In genomic region chr7:55067748-55068147, GRCh38 we compare ENCODE assay signal across 25 cellular contexts. TPM values are rescaled to one million over a fixed set of nuclear protein-coding genes. Genes with fewer than 3 reads are reported as not detected.
"Had no signal": no experiment of that assay in that cellular context is flagged by ENCODE, and none has a peak within 500 bp of the region (broad histone marks: within the 10 kb centered on the region; RNA-seq: fewer than 3 reads in every experiment).

No MANE protein-coding gene starts in this region.

- DNase-seq: activated B cell treated with CpG ODN at 0.5 μM for 24 hours; activated CD4-positive, alpha-beta memory T cell treated with anti-CD3 and anti-CD28 coated beads for 36 hours; activated CD4-positive, alpha-beta T cell treated with anti-CD3 and anti-CD28 coated beads for 4 hours; activated naive CD8-positive, alpha-beta T cell treated with anti-CD3 and anti-CD28 coated beads for 36 hours; activated T-cell treated with anti-CD3 and anti-CD28 coated beads for 4 hours; amniotic stem cell; effector CD8-positive, alpha-beta T cell; esophagus squamous epithelium; foreskin fibroblast; glutamatergic neuron; hippocampal formation; nephron progenitor cell; occipital lobe; retina; stimulated activated naive B cell treated with anti-CD40 and anti-IgM and Interleukin-4, amounts not matched to agents 10 μg/mL and 1 μg/mL and 100 μg/mL, for 72 hours; substantia nigra; T-helper 9 cell; tibial artery; uterus had no signal

- H3K4me1 Mint-ChIP-seq: activated naive CD8-positive, alpha-beta T cell treated with anti-CD3 and anti-CD28 coated beads for 36 hours had no signal

- ATAC-seq: stimulated activated naive B cell treated with anti-CD40 and anti-IgM and Interleukin-4, amounts not matched to agents 10 μg/mL and 1 μg/mL and 100 μg/mL, for 72 hours had no signal

- H3K4me3 Mint-ChIP-seq: activated B cell treated with CpG ODN at 0.5 μM for 24 hours; activated CD4-positive, alpha-beta memory T cell treated with anti-CD3 and anti-CD28 coated beads for 36 hours; activated naive CD8-positive, alpha-beta T cell treated with anti-CD3 and anti-CD28 coated beads for 36 hours; activated T-helper 1 cell treated with anti-CD3 and anti-CD28 coated beads, Interleukin-12 subunit alpha, Interleukin-12 subunit beta, Interleukin-2, Interleukin-4 antibody, amounts not matched to agents 30 ng/mL and 10 ng/mL and 1 ng/mL, durations not matched to agents 14 hours and 24 hours and 36 hours; dendritic cell treated with granulocyte-macrophage colony-stimulating factor and Interleukin-4, amounts not matched to agents 40 ng/mL and 50 ng/mL, for 4 days; mesothelial cell of epicardium; nephron progenitor cell; stimulated activated naive B cell treated with anti-CD40 and anti-IgM and Interleukin-4, amounts not matched to agents 10 μg/mL and 1 μg/mL and 100 μg/mL, for 72 hours had no signal

- H3K9me3 ChIP-seq: esophagus squamous epithelium, tibial artery, uterus had no signal

- H3K9me3 Mint-ChIP-seq: activated B cell treated with CpG ODN at 0.5 μM for 24 hours; activated naive CD8-positive, alpha-beta T cell treated with anti-CD3 and anti-CD28 coated beads for 36 hours; activated T-helper 1 cell treated with anti-CD3 and anti-CD28 coated beads, Interleukin-12 subunit alpha, Interleukin-12 subunit beta, Interleukin-2, Interleukin-4 antibody, amounts not matched to agents 30 ng/mL and 10 ng/mL and 1 ng/mL, durations not matched to agents 14 hours and 24 hours and 36 hours; mesothelial cell of epicardium; nephron progenitor cell had no signal

- H3K36me3 Mint-ChIP-seq: activated CD4-positive, alpha-beta memory T cell treated with anti-CD3 and anti-CD28 coated beads for 36 hours; activated naive CD8-positive, alpha-beta T cell treated with anti-CD3 and anti-CD28 coated beads for 36 hours; mesothelial cell of epicardium; stimulated activated naive B cell treated with anti-CD40 and anti-IgM and Interleukin-4, amounts not matched to agents 10 μg/mL and 1 μg/mL and 100 μg/mL, for 72 hours had no signal

- H3K36me3 ChIP-seq: cardiac muscle cell, tibial artery, uterus had no signal

- H3K27ac Mint-ChIP-seq: activated B cell treated with CpG ODN at 0.5 μM for 24 hours; activated CD4-positive, alpha-beta memory T cell treated with anti-CD3 and anti-CD28 coated beads for 36 hours; activated naive CD8-positive, alpha-beta T cell treated with anti-CD3 and anti-CD28 coated beads for 36 hours; activated T-helper 1 cell treated with anti-CD3 and anti-CD28 coated beads, Interleukin-12 subunit alpha, Interleukin-12 subunit beta, Interleukin-2, Interleukin-4 antibody, amounts not matched to agents 30 ng/mL and 10 ng/mL and 1 ng/mL, durations not matched to agents 14 hours and 24 hours and 36 hours; dendritic cell treated with granulocyte-macrophage colony-stimulating factor and Interleukin-4, amounts not matched to agents 40 ng/mL and 50 ng/mL, for 4 days; mesothelial cell of epicardium; nephron progenitor cell; stimulated activated naive B cell treated with anti-CD40 and anti-IgM and Interleukin-4, amounts not matched to agents 10 μg/mL and 1 μg/mL and 100 μg/mL, for 72 hours had no signal

- H3K27ac ChIP-seq: cardiac muscle cell had no signal

- H3K27me3 ChIP-seq: cardiac muscle cell, esophagus squamous epithelium, tibial artery, uterus had no signal

- H3K4me3 ChIP-seq: cardiac muscle cell, esophagus squamous epithelium, lung, tibial artery, uterus had no signal

- FAIRE-seq: islet of Langerhans had no signal

RNA-seq across cellular contexts. Expression of gene EGFR, which starts 48.9 kb away (rescaled TPM):
- total RNA-seq: activated B cell treated with CpG ODN at 0.5 μM for 24 hours; activated CD4-positive, alpha-beta memory T cell treated with anti-CD3 and anti-CD28 coated beads for 36 hours; activated naive CD8-positive, alpha-beta T cell treated with anti-CD3 and anti-CD28 coated beads for 36 hours had no signal
